Comparison of ENCODE assay signal across 8 cellular contexts in genomic region chr22:19120829-19121630, GRCh38. TPM values are rescaled to one million over a fixed set of nuclear protein-coding genes. Genes with fewer than 3 reads are reported as not detected.
DNase-seq lines count a peak whose midpoint lies in the region; ATAC-seq and TF ChIP-seq lines count a peak whose summit lies in the region.

No MANE protein-coding gene starts in this region.

- H3K4me1 ChIP-seq in SK-N-SH (ENCODE audit: control insufficient read depth in 1 of 2, insufficient read depth in 2 of 2, low read depth in 1 of 2, low read length in 1 of 2) = peaks cover 0 to 36% of the 10 kb centered on the region in 2 experiments; a peak in 2 of 4 replicates

- H3K36me3 Mint-ChIP-seq in endothelial cell (ENCODE audit: low read depth, unreplicated experiment) = no peaks in the 10 kb centered on the region
- no peaks in the 10 kb centered on the region for H3K36me3 Mint-ChIP-seq in naive B cell

- H3K9me3 Mint-ChIP-seq in endothelial cell (ENCODE audit: unreplicated experiment) = no peaks in the 10 kb centered on the region
- peaks cover 0 to 1% (median 0%) of the 10 kb centered on the region in 7 donors for H3K9me3 Mint-ChIP-seq in naive B cell

- H3K27ac ChIP-seq in AG04450 (ENCODE audit: low read depth, low read length) = no peak overlapping the region
- peak overlapping the region in 1 of 2 experiments; percentile 90; a peak in 1 of 4 replicates for H3K27ac ChIP-seq in SK-N-SH (ENCODE audit: low read depth in 2 of 2, low read length in 1 of 2)

- H2AFZ ChIP-seq in SK-N-SH (ENCODE audit: low read depth) = no peak overlapping the region

- no peak for TF ChIP-seq EP300 in SK-N-SH (IDR thresholded peaks at IDR 0.05; ENCODE audit: borderline replicate concordance in 1 of 2, low read depth in 1 of 2, low read length in 1 of 2)

- H3K4me2 ChIP-seq in SK-N-SH = peak overlapping the region; percentile 97

- H3K9me2 ChIP-seq in SK-N-SH = no peaks in the 10 kb centered on the region

- H3K27ac Mint-ChIP-seq in endothelial cell (ENCODE audit: unreplicated experiment) (peak overlapping the region; percentile 85), naive B cell (peak overlapping the region in 5 of 6 donors; percentile 53 to 92 (median 81))

- POLR2A ChIA-PET in AG04450 (lab: Yijun Ruan, JAX) (interaction anchor here (1.1 to 1.9 kb wide), 4 partner anchors 17 to 53 kb away, joined by 3 to 13 read pairs (median 6); partner anchors contain the start of gene ESS2), SK-N-SH (lab: Yijun Ruan, JAX) (no interaction called here)

- TF ChIP-seq CTCF in AG04450 (IDR thresholded peaks at IDR 0.05; ENCODE audit: low read depth, low read length) = no peak
- no peak for TF ChIP-seq CTCF in SK-N-SH (IDR thresholded peaks at IDR 0.05)
- no peak for TF ChIP-seq CTCF in endothelial cell (IDR thresholded peaks at IDR 0.05; ENCODE audit: unreplicated experiment)

- in situ Hi-C loops in KBM-7 (cut with MboI; ENCODE audit: low pct_unique_long_range_greater_than_20kb, low sequenced_read_pairs) = no loop called here

- H3F3A ChIP-seq in SK-N-SH (replicated peaks; ENCODE audit: insufficient read depth) = no peaks in the 10 kb centered on the region

- H3K9me3 ChIP-seq in AG04450 (ENCODE audit: control insufficient read depth, insufficient read depth, low read length) = no peaks in the 10 kb centered on the region; the same call in 1 of the 2 replicates
- H3K9me3 ChIP-seq in SK-N-SH = no peaks in the 10 kb centered on the region

- CTCF ChIA-PET in AG04450 (lab: Charles Lee) = interaction anchor here (0.7 kb wide), 1 partner anchor 25 kb away, joined by 3 read pairs; no protein-coding TSS in a partner anchor
- CTCF ChIA-PET in SK-N-SH (lab: Yijun Ruan, JAX) = interaction anchor here (1.0 to 1.7 kb wide), 3 partner anchors 15 to 24 kb away, joined by 4 to 6 read pairs (median 5); partner anchors contain the start of gene ESS2

- ATAC-seq in GM21737 (IDR thresholded peaks at IDR 0.05; ENCODE audit: unreplicated experiment) (peak; percentile 8), naive B cell (ENCODE audit: low read depth in 2 of 2) (no peak), HG02798 (IDR thresholded peaks at IDR 0.05; ENCODE audit: poor library complexity, unreplicated experiment) (no peak)

- peaks cover 56% of the 10 kb centered on the region for H4K20me1 ChIP-seq in SK-N-SH (ENCODE audit: insufficient read depth)

- H3K4me1 Mint-ChIP-seq in endothelial cell (ENCODE audit: unreplicated experiment) (peaks cover 19% of the 10 kb centered on the region), naive B cell (peaks cover 49 to 70% (median 61%) of the 10 kb centered on the region in 3 donors)

- peaks cover 61% of the 10 kb centered on the region for H3K79me2 ChIP-seq in SK-N-SH (ENCODE audit: insufficient read depth)

- peaks cover 0 to 2% of the 10 kb centered on the region in 2 experiments for H3K36me3 ChIP-seq in SK-N-SH (replicated peaks in 1 of 2; ENCODE audit: control insufficient read depth in 1 of 2, insufficient read depth in 2 of 2, low read length in 1 of 2)

- WGBS in SK-N-SH (ENCODE audit: low lambda C conversion rate) = 32% methylated on average over 12 of the region's 23 CpGs

- H3K27me3 Mint-ChIP-seq in endothelial cell (ENCODE audit: unreplicated experiment) (peaks cover 8% of the 10 kb centered on the region), naive B cell (peaks cover 0 to 6% (median 0%) of the 10 kb centered on the region in 3 donors)

- TF ChIP-seq RAD21 in SK-N-SH (IDR thresholded peaks at IDR 0.05; ENCODE audit: low read length) = no peak

- DNase-seq in AG04450 (ENCODE audit: low read depth, low spot score) (no peak), SK-N-SH (no peak), endothelial cell (ENCODE audit: low spot score) (no peak), naive B cell (no peak), UCSD-AML1 (lab: John Stamatoyannopoulos, UW; ENCODE audit: unreplicated experiment) (no peak), KBM-7 (no peak)

- H3K27me3 ChIP-seq in AG04450 (ENCODE audit: control insufficient read depth, insufficient read depth, low read length) = peaks cover 3% of the 10 kb centered on the region
- H3K27me3 ChIP-seq in SK-N-SH (ENCODE audit: insufficient read depth) = no peaks in the 10 kb centered on the region

- peak overlapping the region; percentile 84 for H3K4me3 ChIP-seq in AG04450 (ENCODE audit: low read depth, low read length)
- peak overlapping the region; percentile 90 to 93 for H3K4me3 ChIP-seq in SK-N-SH (ENCODE audit: low read depth in 2 of 2, low read length in 1 of 2)

- peak overlapping the region; percentile 91 for H3K4me3 Mint-ChIP-seq in endothelial cell (ENCODE audit: unreplicated experiment)
- peak overlapping the region; percentile 83 to 96 (median 92) for H3K4me3 Mint-ChIP-seq in naive B cell

- peak overlapping the region; percentile 90 for H3K9ac ChIP-seq in SK-N-SH

TF ChIP-seq in SK-N-SH, 30 proteins besides CTCF, POLR2A, EP300 and RAD21:
- TF ChIP-seq RFX5 (IDR thresholded peaks at IDR 0.05; ENCODE audit: low read length) (no peak), TAF1 (IDR thresholded peaks at IDR 0.05; ENCODE audit: borderline replicate concordance, low read depth, low read length) (no peak), NRF1 (IDR thresholded peaks at IDR 0.05; ENCODE audit: low read depth, low read length) (no peak)

RNA-seq across cellular contexts. Expression of gene DGCR2, which starts 1.2 kb away (rescaled TPM):
- polyA plus RNA-seq in AG04450 (2011; rRNA removed) = 23.0 and 33.9 TPM in 2 replicates
- polyA minus RNA-seq in AG04450 (2011; rRNA and poly(A)+ RNA removed) = 27.8 and 34.8 TPM in 2 replicates
- polyA plus RNA-seq in SK-N-SH (2012; rRNA removed) = 21.5 and 30.4 TPM in 2 replicates
- polyA plus RNA-seq in SK-N-SH (2012; cell fraction: cytosol; rRNA removed) = 15.1 and 23.8 TPM in 2 replicates
- 30.5 and 30.9 TPM in 2 replicates for polyA plus RNA-seq in SK-N-SH (2012; cell fraction: nucleus; rRNA removed)
- 46.7 TPM for total RNA-seq in endothelial cell (ENCODE audit: unreplicated experiment)
- polyA plus RNA-seq in naive B cell (ENCODE audit: low read depth in 6 of 6) = 10 to 100 TPM; 27.4 to 50.6 (median 32.8) TPM

RNA-seq across cellular contexts. Expression of gene TSSK2, which starts 10.1 kb away (rescaled TPM):
- polyA plus RNA-seq in AG04450 (2011; rRNA removed) (not detected in 2 replicates), SK-N-SH (2012; rRNA removed) (not detected in 2 replicates), naive B cell (ENCODE audit: low read depth in 6 of 6) (not detected)
- polyA minus RNA-seq in AG04450 (2011; rRNA and poly(A)+ RNA removed) = not detected in 2 replicates
- not detected in 2 replicates for polyA plus RNA-seq in SK-N-SH (2012; cell fraction: cytosol; rRNA removed)
- polyA plus RNA-seq in SK-N-SH (2012; cell fraction: nucleus; rRNA removed) = not detected in 2 replicates
- total RNA-seq in endothelial cell (ENCODE audit: unreplicated experiment) = not detected

RNA-seq across cellular contexts. Expression of gene ESS2, which starts 23.4 kb away (rescaled TPM):
- polyA plus RNA-seq in AG04450 (2011; rRNA removed) (8.8 and 11.9 TPM in 2 replicates), SK-N-SH (2012; rRNA removed) (14.5 and 15.4 TPM in 2 replicates), naive B cell (ENCODE audit: low read depth in 6 of 6) (10 to 100 TPM in 1 of 6 donors, 1 to 10 TPM in 5; 5.2 to 10.2 (median 8.3) TPM)
- polyA minus RNA-seq in AG04450 (2011; rRNA and poly(A)+ RNA removed) = 5.3 and 8.0 TPM in 2 replicates
- 6.6 and 10.1 TPM in 2 replicates for polyA plus RNA-seq in SK-N-SH (2012; cell fraction: cytosol; rRNA removed)
- 22.4 and 27.9 TPM in 2 replicates for polyA plus RNA-seq in SK-N-SH (2012; cell fraction: nucleus; rRNA removed)
- total RNA-seq in endothelial cell (ENCODE audit: unreplicated experiment) = 19.1 TPM

RNA-seq across cellular contexts. Expression of gene GSC2, which starts 29.1 kb away (rescaled TPM):
- polyA plus RNA-seq in AG04450 (2011; rRNA removed) (not detected in 2 replicates), SK-N-SH (2012; rRNA removed) (not detected in 2 replicates), naive B cell (ENCODE audit: low read depth in 6 of 6) (not detected)
- polyA minus RNA-seq in AG04450 (2011; rRNA and poly(A)+ RNA removed) = not detected in 2 replicates
- not detected in 2 replicates for polyA plus RNA-seq in SK-N-SH (2012; cell fraction: cytosol; rRNA removed)
- not detected in 2 replicates for polyA plus RNA-seq in SK-N-SH (2012; cell fraction: nucleus; rRNA removed)
- not detected for total RNA-seq in endothelial cell (ENCODE audit: unreplicated experiment)

RNA-seq across cellular contexts. Expression of gene SLC25A1, which starts 57.5 kb away (rescaled TPM):
- 18.4 and 31.4 TPM in 2 replicates for polyA plus RNA-seq in AG04450 (2011; rRNA removed)
- 23.5 and 33.4 TPM in 2 replicates for polyA minus RNA-seq in AG04450 (2011; rRNA and poly(A)+ RNA removed)
- 34.2 and 44.7 TPM in 2 replicates for polyA plus RNA-seq in SK-N-SH (2012; rRNA removed)
- 26.4 and 39.5 TPM in 2 replicates for polyA plus RNA-seq in SK-N-SH (2012; cell fraction: cytosol; rRNA removed)
- polyA plus RNA-seq in SK-N-SH (2012; cell fraction: nucleus; rRNA removed) = 55.0 and 79.5 TPM in 2 replicates
- total RNA-seq in endothelial cell (ENCODE audit: unreplicated experiment) = 79.2 TPM
- polyA plus RNA-seq in naive B cell (ENCODE audit: low read depth in 6 of 6) = 10 to 100 TPM; 63.5 to 88.8 (median 72.4) TPM
